Comparison of ENCODE assay signal across 8 cellular contexts in genomic region chr13:19864018-19864338, GRCh38. TPM values are rescaled to one million over a fixed set of nuclear protein-coding genes. Genes with fewer than 3 reads are reported as not detected.
DNase-seq lines count a peak whose midpoint lies in the region; ATAC-seq, FAIRE-seq and TF ChIP-seq lines count a peak whose summit lies in the region.

No MANE protein-coding gene starts in this region.

- peaks cover 42% of the 10 kb centered on the region for H3K79me2 ChIP-seq in OCI-LY7 (ENCODE audit: insufficient read depth, low read depth, low read length)

- H3K4me2 ChIP-seq in OCI-LY7 (ENCODE audit: low read length) = peak overlapping the region; percentile 70

- peak in 2 of 3 donors; percentile 44 to 75 for DNase-seq in CD4-positive, CD25-positive, alpha-beta regulatory T cell
- DNase-seq in GM19239 (ENCODE audit: insufficient read length, low spot score) (peak; percentile 43), OCI-LY7 (ENCODE audit: low spot score) (peak; percentile 75), Right ventricle myocardium inferior (ENCODE audit: missing footprints) (peak; percentile 85), posterior cingulate gyrus (peak in 6 of 10 donors; percentile 40 to 68 (median 48)), NCI-H345 treated with DMSO at 0.1 percent for 48 hours (lab: John Stamatoyannopoulos, UW; ENCODE audit: unreplicated experiment) (no peak)

- POLR2A ChIA-PET in OCI-LY7 (lab: Charles Lee) = interaction anchor here (0.6 to 1.0 kb wide), 4 partner anchors 19 to 1281 kb away, joined by 3 to 8 read pairs (median 4); no protein-coding TSS in a partner anchor

- no peak for TF ChIP-seq CTCF in OCI-LY7 (conservative IDR thresholded peaks at IDR 0.05; ENCODE audit: low read length)

- no TSS peak for BruUV-seq in OCI-LY7 (replicated peaks; lab: Mats Ljungman, UMichigan)

- peak overlapping the region; percentile 93 for H3K27ac ChIP-seq in CD4-positive, CD25-positive, alpha-beta regulatory T cell (ENCODE audit: insufficient read depth, low read length, poor library complexity, severe bottlenecking)
- peak overlapping the region; percentile 89 for H3K27ac ChIP-seq in OCI-LY7 (ENCODE audit: low read depth, low read length, poor library complexity, severe bottlenecking)

- ATAC-seq in CD4-positive, CD25-positive, alpha-beta regulatory T cell (ENCODE audit: low read depth in 2 of 2) = peak; percentile 2 to 4
- ATAC-seq in HG03354 (IDR thresholded peaks at IDR 0.05; ENCODE audit: poor library complexity, severe bottlenecking, unreplicated experiment) (peak; percentile 36), Right ventricle myocardium inferior (peak; percentile 30)

- no peak for FAIRE-seq in GM19239 (lab: Jason Lieb, UNC)

- peak overlapping the region; percentile 84 for H3K4me3 ChIP-seq in CD4-positive, CD25-positive, alpha-beta regulatory T cell (ENCODE audit: low read depth, low read length)
- H3K4me3 ChIP-seq in OCI-LY7 (ENCODE audit: low read depth, low read length, poor library complexity, severe bottlenecking) = peak overlapping the region; percentile 91

- peaks cover 4% of the 10 kb centered on the region for H3K27me3 Mint-ChIP-seq in CD4-positive, CD25-positive, alpha-beta regulatory T cell
- no peaks in the 10 kb centered on the region for H3K27me3 Mint-ChIP-seq in activated naive CD4-positive, alpha-beta T cell treated with anti-CD3 and anti-CD28 coated beads, Interleukin-2, amount 50 U/mL, for 24 hours

- peaks cover 0 to 2% (median 0%) of the 10 kb centered on the region in 7 donors for H3K9me3 Mint-ChIP-seq in CD4-positive, CD25-positive, alpha-beta regulatory T cell
- no peaks in the 10 kb centered on the region for H3K9me3 Mint-ChIP-seq in activated naive CD4-positive, alpha-beta T cell treated with anti-CD3 and anti-CD28 coated beads, Interleukin-2, amount 50 U/mL, for 24 hours

- CTCF ChIA-PET in OCI-LY7 (lab: Charles Lee; ENCODE audit: unreplicated experiment) = interaction anchor here (0.5 to 0.9 kb wide), 2 partner anchors 96 to 271 kb away, joined by 3 read pairs; no protein-coding TSS in a partner anchor

- H3K27me3 ChIP-seq in CD4-positive, CD25-positive, alpha-beta regulatory T cell (ENCODE audit: control insufficient read depth, insufficient read depth, low read length) = no peaks in the 10 kb centered on the region

- peak overlapping the region; percentile 93 to 98 (median 96) for H3K4me3 Mint-ChIP-seq in CD4-positive, CD25-positive, alpha-beta regulatory T cell
- H3K4me3 Mint-ChIP-seq in activated naive CD4-positive, alpha-beta T cell treated with anti-CD3 and anti-CD28 coated beads, Interleukin-2, amount 50 U/mL, for 24 hours = peak overlapping the region; percentile 89

- no peaks in the 10 kb centered on the region for H3K9me3 ChIP-seq in CD4-positive, CD25-positive, alpha-beta regulatory T cell (ENCODE audit: control insufficient read depth in 2 of 2, low read length in 2 of 2)
- no peaks in the 10 kb centered on the region for H3K9me3 ChIP-seq in OCI-LY7 (ENCODE audit: low read length)

- intact Hi-C loops in OCI-LY7 (cut with micrococcal nuclease; ENCODE audit: unreplicated experiment) (loop anchor here (5.0 to 10.0 kb wide), 3 partner anchors 229 to 1038 kb away; partner anchors contain the start of genes MPHOSPH8 and XPO4), Right ventricle myocardium inferior (cut with DNase I) (loop anchor here (1.0 kb wide), 1 partner anchor 231 kb away; the partner anchor contains the start of gene MPHOSPH8), posterior cingulate gyrus (cut with DNase I) (loop anchor here (2.0 kb wide), 1 partner anchor 231 kb away; the partner anchor contains the start of gene MPHOSPH8)

- H4K20me1 ChIP-seq in OCI-LY7 (ENCODE audit: insufficient read depth, low read length) = no peaks in the 10 kb centered on the region; the same call in 1 of the 2 replicates

- H2AFZ ChIP-seq in OCI-LY7 (ENCODE audit: low read length) = peak overlapping the region; percentile 73

- H3K4me1 ChIP-seq in CD4-positive, CD25-positive, alpha-beta regulatory T cell (ENCODE audit: control insufficient read depth, insufficient read depth, low read length, poor library complexity, severe bottlenecking) = peaks cover 21% of the 10 kb centered on the region
- peaks cover 23% of the 10 kb centered on the region for H3K4me1 ChIP-seq in OCI-LY7 (ENCODE audit: insufficient read depth, low read length, poor library complexity, severe bottlenecking)

- H3K27ac Mint-ChIP-seq in CD4-positive, CD25-positive, alpha-beta regulatory T cell = peak overlapping the region; percentile 95 to 99 (median 96)
- H3K27ac Mint-ChIP-seq in activated naive CD4-positive, alpha-beta T cell treated with anti-CD3 and anti-CD28 coated beads, Interleukin-2, amount 50 U/mL, for 24 hours = peak overlapping the region; percentile 91

- H3K4me1 Mint-ChIP-seq in CD4-positive, CD25-positive, alpha-beta regulatory T cell = peaks cover 17 to 46% (median 30%) of the 10 kb centered on the region in 4 donors
- peaks cover 36% of the 10 kb centered on the region for H3K4me1 Mint-ChIP-seq in activated naive CD4-positive, alpha-beta T cell treated with anti-CD3 and anti-CD28 coated beads, Interleukin-2, amount 50 U/mL, for 24 hours

- H3K36me3 ChIP-seq in CD4-positive, CD25-positive, alpha-beta regulatory T cell (ENCODE audit: control insufficient read depth, insufficient read depth, low read length) = no peaks in the 10 kb centered on the region
- peaks cover 9% of the 10 kb centered on the region for H3K36me3 ChIP-seq in OCI-LY7 (ENCODE audit: insufficient read depth, low read length)

- H3K9me2 ChIP-seq in OCI-LY7 (ENCODE audit: insufficient read depth, low read length) = no peaks in the 10 kb centered on the region

- peaks cover 1% of the 10 kb centered on the region for H3K36me3 Mint-ChIP-seq in CD4-positive, CD25-positive, alpha-beta regulatory T cell
- no peaks in the 10 kb centered on the region for H3K36me3 Mint-ChIP-seq in activated naive CD4-positive, alpha-beta T cell treated with anti-CD3 and anti-CD28 coated beads, Interleukin-2, amount 50 U/mL, for 24 hours

RNA-seq across cellular contexts. Expression of gene ZMYM5, which starts 0.5 kb away (rescaled TPM):
- 32.9 TPM for total RNA-seq in CD4-positive, CD25-positive, alpha-beta regulatory T cell
- 10 to 100 TPM; 21.0 to 27.0 (median 25.6) TPM for polyA plus RNA-seq in CD4-positive, CD25-positive, alpha-beta regulatory T cell
- total RNA-seq in OCI-LY7 (2014; rRNA removed; shearing (Covaris generic)) = 10.2 and 15.5 TPM in 2 replicates
- 14.3 and 15.2 TPM in 2 replicates for total RNA-seq in OCI-LY7 (2022)
- total RNA-seq in Right ventricle myocardium inferior = 7.5 TPM
